In genomic region chr1:23394664-23395063, GRCh38 we compare ENCODE assay signal across 9 cellular contexts. TPM values are rescaled to one million over a fixed set of nuclear protein-coding genes. Genes with fewer than 3 reads are reported as not detected.
DNase-seq lines count a peak whose midpoint lies in the region; ATAC-seq and TF ChIP-seq lines count a peak whose summit lies in the region.
"Had no signal": no experiment of that assay in that cellular context is flagged by ENCODE, and none has a peak within 500 bp of the region (broad histone marks: within the 10 kb centered on the region; RNA-seq: fewer than 3 reads in every experiment).

No MANE protein-coding gene starts in this region.

- H3K27ac Mint-ChIP-seq in nephron progenitor cell: peak overlapping the region; percentile 46
- H3K27ac Mint-ChIP-seq: B cell had no signal

- H3K4me1 ChIP-seq in ACC112 (ENCODE audit: control insufficient read depth, insufficient read depth, low read length, unreplicated experiment): peaks cover 25% of the 10 kb centered on the region

- peak overlapping the region; percentile 57 for H2AFZ ChIP-seq in ACC112 (ENCODE audit: low read length, unreplicated experiment)

- DNase-seq in SHP77 treated with DMSO at 0.1 percent for 48 hours (lab: John Stamatoyannopoulos, UW) (peak; percentile 52), fibroblast of villous mesenchyme (ENCODE audit: low read depth) (peak; percentile 90), nephron progenitor cell (no peak)
- no peak for DNase-seq in stimulated activated naive CD4-positive, alpha-beta T cell (lab: John Stamatoyannopoulos, UW)

- H3K27me3 ChIP-seq in ACC112 (ENCODE audit: insufficient read depth, low read length): no peaks in the 10 kb centered on the region

- no peaks in the 10 kb centered on the region for H3K79me2 ChIP-seq in ACC112 (ENCODE audit: control insufficient read depth, insufficient read depth, low read length, unreplicated experiment)

- H3K9me3 Mint-ChIP-seq in nephron progenitor cell: no peaks in the 10 kb centered on the region

- H3K27me3 Mint-ChIP-seq in nephron progenitor cell (ENCODE audit: low read depth, poor library complexity): peaks cover 17% of the 10 kb centered on the region

- H3K4me3 Mint-ChIP-seq in nephron progenitor cell: no peak overlapping the region
- H3K4me3 Mint-ChIP-seq: B cell had no signal

- peak overlapping the region; percentile 44 for H3K4me3 ChIP-seq in ACC112 (ENCODE audit: low read depth, low read length)
- peak overlapping the region; percentile 26 for H3K4me3 ChIP-seq in fibroblast of villous mesenchyme (ENCODE audit: low read depth, low read length)

- TF ChIP-seq CTCF in fibroblast of villous mesenchyme (IDR thresholded peaks at IDR 0.05; ENCODE audit: insufficient read depth, low read depth, low read length) (no peak), nephron progenitor cell (IDR thresholded peaks at IDR 0.05) (no peak)

- peak overlapping the region; percentile 90 for H3K27ac ChIP-seq in ACC112 (ENCODE audit: low read depth, low read length)

- H3K36me3 ChIP-seq in ACC112 (ENCODE audit: insufficient read depth, low read length): no peaks in the 10 kb centered on the region

- peaks cover 13% of the 10 kb centered on the region for H3K4me1 Mint-ChIP-seq in nephron progenitor cell
- H3K4me1 Mint-ChIP-seq: B cell had no signal

- ATAC-seq in HG02610 (IDR thresholded peaks at IDR 0.05; ENCODE audit: unreplicated experiment) (no peak), HG02970 (IDR thresholded peaks at IDR 0.05; ENCODE audit: low FRiP score, unreplicated experiment) (no peak), GM19397 (IDR thresholded peaks at IDR 0.05; ENCODE audit: unreplicated experiment) (no peak)

- H3K36me3 Mint-ChIP-seq in nephron progenitor cell (ENCODE audit: low read depth): no peaks in the 10 kb centered on the region

RNA-seq across cellular contexts. Expression of gene ZNF436, which starts 25.0 kb away (rescaled TPM):
- 19.6 and 24.6 TPM in 2 replicates for total RNA-seq in fibroblast of villous mesenchyme

RNA-seq across cellular contexts. Expression of gene TCEA3, which starts 29.9 kb away (rescaled TPM):
- total RNA-seq in fibroblast of villous mesenchyme: 8.6 and 11.3 TPM in 2 replicates
- total RNA-seq: B cell had no signal

RNA-seq across cellular contexts. Expression of gene HNRNPR, which starts 50.6 kb away (rescaled TPM):
- 80.5 and 119 TPM in 2 replicates for total RNA-seq in fibroblast of villous mesenchyme

Comparison
In these comparisons a context has a peak if more than half of its experiments do, and no peak if none do; other contexts are left out.
1. DNase-seq: peak in SHP77 treated with DMSO at 0.1 percent for 48 hours (single experiment) and fibroblast of villous mesenchyme (single experiment); none in nephron progenitor cell (single experiment) and stimulated activated naive CD4-positive, alpha-beta T cell (0 of 6).